In the genomic region with DNA sequence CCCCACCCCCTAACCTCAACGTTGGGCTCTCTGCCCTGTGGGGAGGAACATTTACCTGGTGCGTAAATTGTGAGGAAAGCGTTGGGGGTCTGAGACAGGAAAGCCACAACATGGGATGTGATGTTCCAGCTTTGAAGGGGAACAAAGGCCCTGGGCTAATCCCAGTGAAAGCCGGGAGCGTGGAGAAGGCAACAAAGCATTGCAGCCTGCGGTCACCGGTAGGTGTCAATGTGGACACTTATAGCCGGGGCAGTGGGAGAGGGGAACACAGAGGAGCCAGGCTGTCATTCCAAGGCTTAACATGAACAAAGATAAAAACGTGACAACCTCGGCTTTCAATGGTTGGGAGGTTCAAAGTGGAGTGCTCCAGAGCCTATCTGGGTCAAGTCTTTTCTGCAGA, we compare ENCODE assay signal across 1 cellular context.
TF ChIP-seq lines count a peak whose summit lies in the region.

No MANE protein-coding gene starts in this region.

TF ChIP-seq in H1, 55 proteins besides CTCF, POLR2A, EP300 and RAD21:
- TF ChIP-seq TAF7 (optimal IDR thresholded peaks at IDR 0.05; ENCODE audit: borderline replicate concordance, low read depth, low read length) (no peak), KDM4A (IDR thresholded peaks at IDR 0.05; ENCODE audit: low read depth, low read length, severe bottlenecking) (no peak), NANOG (IDR thresholded peaks at IDR 0.05; ENCODE audit: insufficient read depth, low read depth, low read length, poor library complexity, severe bottlenecking) (peak; percentile 31)
- TF ChIP-seq, protein P1, sequence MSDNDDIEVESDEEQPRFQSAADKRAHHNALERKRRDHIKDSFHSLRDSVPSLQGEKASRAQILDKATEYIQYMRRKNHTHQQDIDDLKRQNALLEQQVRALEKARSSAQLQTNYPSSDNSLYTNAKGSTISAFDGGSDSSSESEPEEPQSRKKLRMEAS (IDR thresholded peaks at IDR 0.05), result peak; percentile 48; the same call in 1 of the 2 replicates
